1 cellular context compared by ENCODE assay signal in genomic region chr21:16004121-16004520, GRCh38.
TF ChIP-seq lines count a peak whose summit lies in the region.

No MANE protein-coding gene starts in this region.

TF ChIP-seq in IMR-90, 13 proteins besides CTCF, POLR2A, EP300 and RAD21 (continued from another document):
- TF ChIP-seq MXI1 (IDR thresholded peaks at IDR 0.05; ENCODE audit: borderline replicate concordance, low read depth, low read length) (no peak), RCOR1 (IDR thresholded peaks at IDR 0.05; ENCODE audit: insufficient replicate concordance, low read length) (no peak), BHLHE40 (IDR thresholded peaks at IDR 0.05; ENCODE audit: low read depth, low read length) (no peak)
- TF ChIP-seq, protein P1, sequence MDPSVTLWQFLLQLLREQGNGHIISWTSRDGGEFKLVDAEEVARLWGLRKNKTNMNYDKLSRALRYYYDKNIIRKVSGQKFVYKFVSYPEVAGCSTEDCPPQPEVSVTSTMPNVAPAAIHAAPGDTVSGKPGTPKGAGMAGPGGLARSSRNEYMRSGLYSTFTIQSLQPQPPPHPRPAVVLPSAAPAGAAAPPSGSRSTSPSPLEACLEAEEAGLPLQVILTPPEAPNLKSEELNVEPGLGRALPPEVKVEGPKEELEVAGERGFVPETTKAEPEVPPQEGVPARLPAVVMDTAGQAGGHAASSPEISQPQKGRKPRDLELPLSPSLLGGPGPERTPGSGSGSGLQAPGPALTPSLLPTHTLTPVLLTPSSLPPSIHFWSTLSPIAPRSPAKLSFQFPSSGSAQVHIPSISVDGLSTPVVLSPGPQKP (IDR thresholded peaks at IDR 0.05; ENCODE audit: borderline replicate concordance, low read depth, low read length): no peak
